Comparison of ENCODE assay signal across 5 cellular contexts in the genomic region with DNA sequence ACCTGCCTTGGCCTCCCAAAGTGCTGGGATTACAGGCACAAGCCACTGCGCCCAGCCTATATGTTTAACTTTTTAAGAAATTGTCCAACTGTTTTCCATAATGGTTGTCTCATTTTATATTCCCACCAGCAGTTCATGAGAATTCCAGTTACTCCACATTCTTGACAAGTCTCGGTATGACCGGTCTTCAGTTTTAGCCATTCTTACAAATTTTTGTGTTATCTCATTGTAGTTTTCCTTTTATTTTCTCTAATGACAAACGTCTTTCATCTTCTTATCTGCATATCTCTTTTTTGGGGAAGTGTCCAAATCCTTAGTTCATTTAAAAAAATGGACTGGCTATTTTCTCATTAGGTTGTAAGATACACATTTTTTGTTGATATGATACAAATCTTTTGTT.
"Had no signal": no experiment of that assay in that cellular context is flagged by ENCODE, and none has a peak within 500 bp of the region (broad histone marks: within the 10 kb centered on the region; RNA-seq: fewer than 3 reads in every experiment).

No MANE protein-coding gene starts in this region.

- H3K4me3 Mint-ChIP-seq: GM23338, H9, HFFc6 had no signal

- H3K27ac Mint-ChIP-seq: GM23338, H9, HFFc6 had no signal

- H3K4me1 Mint-ChIP-seq: GM23338, H9 had no signal

- H3K4me2 ChIP-seq: GM23338 had no signal

- H3K9me3 Mint-ChIP-seq: HFFc6 had no signal

- H2AFZ ChIP-seq: GM23338 had no signal

- H3K4me3 ChIP-seq: GM23338 had no signal

- ATAC-seq: GM23338, HCT116 had no signal

- DNase-seq: H9, HFFc6, IMR-90 had no signal
